ENCODE assay signal across 1 cellular context in genomic region chr7:50284296-50284695, GRCh38.
TF ChIP-seq lines count a peak whose summit lies in the region.

No MANE protein-coding gene starts in this region.

TF ChIP-seq in GM12878, 131 proteins besides CTCF, POLR2A, EP300 and RAD21 (continues in another document):
- no peak for TF ChIP-seq E2F8 (IDR thresholded peaks at IDR 0.05; ENCODE audit: low read depth, partially characterized antibody)
- TF ChIP-seq NR2C2 (IDR thresholded peaks at IDR 0.05; ENCODE audit: borderline replicate concordance, control insufficient read depth, insufficient read length, low read depth), result no peak
- peak; percentile 84 for TF ChIP-seq RUNX3 (IDR thresholded peaks at IDR 0.05; ENCODE audit: low read length)
- TF ChIP-seq IRF5 (IDR thresholded peaks at IDR 0.05; ENCODE audit: borderline replicate concordance), result no peak
- peak in 1 of 2 experiments; percentile 32; a peak in 2 of 4 replicates for TF ChIP-seq BHLHE40 (IDR thresholded peaks at IDR 0.05; ENCODE audit: borderline replicate concordance in 1 of 2, low read depth in 2 of 2, low read length in 1 of 2)
- no peak for TF ChIP-seq ZBTB11 (CRISPR knock-in tag; IDR thresholded peaks at IDR 0.05)
- peak; percentile 32; the same call in 1 of the 2 replicates for TF ChIP-seq BCL11A (IDR thresholded peaks at IDR 0.05; ENCODE audit: low read depth, low read length)
- peak; percentile 15 to 32; a peak in 2 of 4 replicates for TF ChIP-seq IKZF2 (IDR thresholded peaks at IDR 0.05)
- no peak for TF ChIP-seq ZBED1 (IDR thresholded peaks at IDR 0.05; ENCODE audit: borderline replicate concordance)
- TF ChIP-seq PAX8 (IDR thresholded peaks at IDR 0.05), result no peak
- TF ChIP-seq ZBTB4 (CRISPR knock-in tag; IDR thresholded peaks at IDR 0.05), result no peak
- TF ChIP-seq NKRF (conservative IDR thresholded peaks at IDR 0.05), result no peak
- TF ChIP-seq ZBTB40 (IDR thresholded peaks at IDR 0.05; ENCODE audit: borderline replicate concordance), result no peak
- no peak for TF ChIP-seq HDAC6 (IDR thresholded peaks at IDR 0.05; ENCODE audit: unreplicated experiment)
- peak; percentile 67 for TF ChIP-seq DPF2 (IDR thresholded peaks at IDR 0.05)
- TF ChIP-seq ATF2 (IDR thresholded peaks at IDR 0.05; ENCODE audit: low read length), result 0 out of 2 replicates have a peak, but pooled peaks have one; percentile 13
- TF ChIP-seq SREBF1 (IDR thresholded peaks at IDR 0.05; ENCODE audit: low read length), result no peak
- peak; percentile 55; the same call in 1 of the 2 replicates for TF ChIP-seq MLLT1 (IDR thresholded peaks at IDR 0.05)
- TF ChIP-seq MTA2 (IDR thresholded peaks at IDR 0.05; ENCODE audit: low read depth), result peak; percentile 46; the same call in 1 of the 2 replicates
- TF ChIP-seq IKZF1 (conservative IDR thresholded peaks at IDR 0.05), result peak; percentile 49
- TF ChIP-seq HSF1 (IDR thresholded peaks at IDR 0.05; ENCODE audit: low read depth, low read length), result no peak
- no peak for TF ChIP-seq ZNF274 (IDR thresholded peaks at IDR 0.05; ENCODE audit: insufficient read depth, insufficient read length)
- TF ChIP-seq YY1 (IDR thresholded peaks at IDR 0.05; ENCODE audit: low read depth, low read length), result no peak
- TF ChIP-seq ZNF24 (IDR thresholded peaks at IDR 0.05), result no peak
- TF ChIP-seq JUND (IDR thresholded peaks at IDR 0.05; ENCODE audit: low read depth, low read length), result no peak
- TF ChIP-seq SPI1 (IDR thresholded peaks at IDR 0.05; ENCODE audit: borderline replicate concordance, insufficient read depth, low read depth, low read length), result no peak
- no peak for TF ChIP-seq ATF3 (IDR thresholded peaks at IDR 0.05; ENCODE audit: borderline replicate concordance, extremely low read depth, low read depth, low read length)
- TF ChIP-seq NBN (IDR thresholded peaks at IDR 0.05), result no peak
- no peak for TF ChIP-seq CREM (IDR thresholded peaks at IDR 0.05; ENCODE audit: low read depth)
